ENCODE assay signal across 23 cellular contexts in the genomic region with DNA sequence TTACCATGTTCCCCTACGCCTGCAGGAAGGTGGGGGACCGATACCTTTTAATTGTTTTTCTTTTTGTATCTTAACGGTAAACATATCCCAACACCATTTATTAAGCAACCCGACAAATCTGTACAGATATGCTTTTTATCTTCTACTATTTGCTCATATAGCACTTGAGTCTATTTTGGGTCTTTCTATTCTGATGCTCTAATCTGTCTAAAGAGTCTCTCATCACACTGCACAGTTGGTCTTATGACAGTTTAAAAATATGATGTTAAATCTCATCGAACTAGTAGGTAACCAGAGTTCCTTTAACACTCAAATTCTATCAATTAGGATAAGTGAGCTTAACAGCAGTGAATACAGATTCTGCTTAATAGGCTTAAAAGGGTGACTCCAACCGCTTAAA.
DNase-seq lines count a peak whose midpoint lies in the region; ATAC-seq, FAIRE-seq and TF ChIP-seq lines count a peak whose summit lies in the region.
"Had no signal": no experiment of that assay in that cellular context is flagged by ENCODE, and none has a peak within 500 bp of the region (broad histone marks: within the 10 kb centered on the region; RNA-seq: fewer than 3 reads in every experiment).

No MANE protein-coding gene starts in this region.

- no peak for TF ChIP-seq POLR2A in HCT116 (IDR thresholded peaks at IDR 0.05; ENCODE audit: borderline replicate concordance, extremely low read depth, insufficient read depth, insufficient read length)

- no peak overlapping the region for H2BK5ac ChIP-seq in neuronal stem cell (ENCODE audit: low read length)

- no peak for TF ChIP-seq RAD21 in HCT116 (IDR thresholded peaks at IDR 0.05; ENCODE audit: low read depth)

- ATAC-seq in HCT116 = no peak
- no peak for ATAC-seq in Panc1
- ATAC-seq in left ventricle myocardium superior = peak; percentile 84
- ATAC-seq in HG03565 (IDR thresholded peaks at IDR 0.05; ENCODE audit: unreplicated experiment) = no peak
- ATAC-seq in GM19397 (IDR thresholded peaks at IDR 0.05; ENCODE audit: unreplicated experiment) = no peak
- ATAC-seq: GM23338 had no signal

- TF ChIP-seq CTCF in D721Med (IDR thresholded peaks at IDR 0.05; ENCODE audit: insufficient read depth, missing control alignments) (no peak), HCT116 (IDR thresholded peaks at IDR 0.05 in 2 of 3, conservative IDR thresholded peaks at IDR 0.05 in 1 of 3; ENCODE audit: borderline replicate concordance in 1 of 3, insufficient read depth in 1 of 3, low read depth in 2 of 3, low read length in 2 of 3) (no peak), Panc1 (IDR thresholded peaks at IDR 0.05) (no peak)

- H3K9me3 ChIP-seq in HCT116 (ENCODE audit: control insufficient read depth in 1 of 2, insufficient read depth in 1 of 2, low read depth in 1 of 2, low read length in 2 of 2) (no peaks in the 10 kb centered on the region), Panc1 (ENCODE audit: control insufficient read depth, insufficient read depth, low read depth, low read length) (no peaks in the 10 kb centered on the region), neuronal stem cell (replicated peaks in 1 of 2; ENCODE audit: control insufficient read depth in 2 of 2, insufficient read depth in 1 of 2, low read depth in 1 of 2, low read length in 2 of 2) (no peaks in the 10 kb centered on the region)
- H3K9me3 ChIP-seq: BE2C had no signal

- no peak overlapping the region for H3K18ac ChIP-seq in neuronal stem cell (ENCODE audit: low read length)

- H2BK15ac ChIP-seq in neuronal stem cell (ENCODE audit: low read length) = no peak overlapping the region

- DNase-seq in D721Med (ENCODE audit: insufficient read length, low spot score) = peak; percentile 81
- DNase-seq in HCT116 (ENCODE audit: low read depth, low spot score) = no peak
- DNase-seq in Panc1 (ENCODE audit: low read depth, low spot score) = no peak
- DNase-seq in left ventricle myocardium superior = no peak
- DNase-seq in OCI-M2 (lab: John Stamatoyannopoulos, UW; ENCODE audit: unreplicated experiment) = no peak
- no peak for DNase-seq in neuronal stem cell (ENCODE audit: low spot score)
- DNase-seq: ACHN; BE2C; C1 segment of cervical spinal cord; CD4-positive, CD25-positive, alpha-beta regulatory T cell; CD8-positive, alpha-beta memory T cell; COR-L47; HCEC 1CT; HFFc6; IMR-90 had no signal

- no peak overlapping the region for H4K8ac ChIP-seq in neuronal stem cell (ENCODE audit: low read depth, low read length)

- RAD21 ChIA-PET in HCT116 (lab: Charles Lee; ENCODE audit: low non-redundant PET in 1 of 2, low total read pairs in 2 of 2, uncharacterized antibody in 2 of 2, unreplicated experiment in 2 of 2) = no interaction called here

- CTCF ChIA-PET in HCT116 (lab: Charles Lee) (no interaction called here), Panc1 (lab: Charles Lee) (no interaction called here)

- H2AFZ ChIP-seq in HCT116 (ENCODE audit: low read depth, low read length, poor library complexity, severe bottlenecking) (peak overlapping the region; percentile 0), neuronal stem cell (ENCODE audit: low read length) (no peak overlapping the region)
- H2AFZ ChIP-seq: GM23338 had no signal

- no peak overlapping the region for H3K23ac ChIP-seq in neuronal stem cell (ENCODE audit: low read depth, low read length, poor library complexity)

- H2BK120ac ChIP-seq in neuronal stem cell (ENCODE audit: low read depth, low read length) = no peak overlapping the region

- H3K4me1 ChIP-seq in HCT116 (ENCODE audit: control insufficient read depth in 1 of 2, insufficient read depth in 2 of 2, low read length in 2 of 2) (peaks cover 2 to 12% of the 10 kb centered on the region in 2 experiments; a peak in 3 of 4 replicates), Panc1 (ENCODE audit: control insufficient read depth, insufficient read depth, low read length) (no peaks in the 10 kb centered on the region), neuronal stem cell (ENCODE audit: control insufficient read depth in 2 of 2, insufficient read depth in 1 of 2, low read depth in 1 of 2, low read length in 2 of 2) (no peaks in the 10 kb centered on the region)
- H3K4me1 ChIP-seq: BE2C had no signal

- H3K79me2 ChIP-seq in HCT116 (ENCODE audit: insufficient read depth, low read length) = no peaks in the 10 kb centered on the region

- H3K27ac ChIP-seq in HCT116 (ENCODE audit: low read depth, low read length) (no peak overlapping the region), Panc1 (ENCODE audit: low read length) (peak overlapping the region; percentile 35; the same call in 1 of the 2 replicates), neuronal stem cell (replicated peaks; ENCODE audit: low read length) (no peak overlapping the region)

- BruUV-seq in HCT116 (replicated peaks; lab: Mats Ljungman, UMichigan) (no TSS peak), Panc1 (replicated peaks; lab: Mats Ljungman, UMichigan) (no TSS peak)

- H4K91ac ChIP-seq in neuronal stem cell (ENCODE audit: low read depth, low read length, poor library complexity) = no peak overlapping the region

- WGBS in neuronal stem cell (ENCODE audit: extremely low coverage in 2 of 2, insufficient read length in 2 of 2, insufficient replicate concordance in 1 of 2), 2 donors = no CpG with 5 or more reads among the region's 6 CpGs

- H3K9ac ChIP-seq in HCT116 (ENCODE audit: low read length) (no peak overlapping the region), neuronal stem cell (ENCODE audit: low read depth, low read length, poor library complexity) (no peak overlapping the region)

- intact Hi-C loops in HCT116 (cut with micrococcal nuclease) (no loop called here), Panc1 (cut with micrococcal nuclease; ENCODE audit: unreplicated experiment) (no loop called here), left ventricle myocardium superior (cut with micrococcal nuclease) (no loop called here)

- no peak overlapping the region for H3K4me2 ChIP-seq in HCT116 (ENCODE audit: low read length)
- no peak overlapping the region for H3K4me2 ChIP-seq in neuronal stem cell (ENCODE audit: insufficient read depth, low read length, poor library complexity, severe bottlenecking)
- H3K4me2 ChIP-seq: GM23338 had no signal

- H3K27me3 ChIP-seq in HCT116 (ENCODE audit: insufficient read depth, low read length) (no peaks in the 10 kb centered on the region), Panc1 (ENCODE audit: control insufficient read depth, insufficient read depth, low read length) (no peaks in the 10 kb centered on the region), neuronal stem cell (ENCODE audit: control insufficient read depth in 3 of 3, insufficient read depth in 3 of 3, low read depth in 1 of 3, low read length in 3 of 3) (no peaks in the 10 kb centered on the region)
- H3K27me3 ChIP-seq: BE2C had no signal

- no peaks in the 10 kb centered on the region for H3K79me1 ChIP-seq in neuronal stem cell (ENCODE audit: low read depth, low read length)

- POLR2A ChIA-PET in HCT116 (lab: Charles Lee) (no interaction called here), Panc1 (lab: Charles Lee) (no interaction called here)

- no peak overlapping the region for H2AK5ac ChIP-seq in neuronal stem cell (ENCODE audit: low read depth, low read length)

- no peaks in the 10 kb centered on the region for H4K20me1 ChIP-seq in HCT116 (ENCODE audit: insufficient read depth)

- H3K36me3 ChIP-seq in HCT116 (ENCODE audit: control insufficient read depth in 1 of 2, insufficient read depth in 2 of 2, low read length in 2 of 2) = no peaks in the 10 kb centered on the region
- H3K36me3 ChIP-seq in Panc1 (ENCODE audit: control insufficient read depth, insufficient read depth, low read length) = no peaks in the 10 kb centered on the region
- no peaks in the 10 kb centered on the region for H3K36me3 ChIP-seq in neuronal stem cell (replicated peaks in 1 of 2; ENCODE audit: control insufficient read depth in 2 of 2, insufficient read depth in 2 of 2, low read length in 2 of 2)
- H3K36me3 ChIP-seq: BE2C had no signal

- no peaks in the 10 kb centered on the region for H3K9me2 ChIP-seq in HCT116 (ENCODE audit: insufficient read depth)

- H3K4me3 ChIP-seq in HCT116 (replicated peaks in 1 of 2; ENCODE audit: low read depth in 1 of 2, low read length in 2 of 2) (no peak overlapping the region), Panc1 (ENCODE audit: low read depth in 2 of 2, low read length in 2 of 2) (no peak overlapping the region), neuronal stem cell (ENCODE audit: low read length in 2 of 2) (no peak overlapping the region)
- H3K4me3 ChIP-seq: GM23338 had no signal

- H2BK12ac ChIP-seq in neuronal stem cell (ENCODE audit: low read length) = no peak overlapping the region

- no peak overlapping the region for H3K14ac ChIP-seq in neuronal stem cell (ENCODE audit: low read length)

- FAIRE-seq in D721Med (lab: Jason Lieb, UNC) = peak; percentile 100
- FAIRE-seq: A204.1, G401.6, GM12891, H54, HTR-8/SVneo had no signal

- in situ Hi-C loops in Panc1 (cut with HindIII; ENCODE audit: low pct_unique_long_range_greater_than_20kb, low sequenced_read_pairs) = no loop called here

- no peak overlapping the region for H3K4ac ChIP-seq in neuronal stem cell (ENCODE audit: low read length)

TF ChIP-seq in HCT116, 20 proteins besides CTCF, POLR2A, EP300 and RAD21:
- no peak for TF ChIP-seq POLR2AphosphoS5 (IDR thresholded peaks at IDR 0.05; ENCODE audit: low read depth, low read length)
- no peak for TF ChIP-seq EZH2phosphoT487 (IDR thresholded peaks at IDR 0.05; ENCODE audit: borderline replicate concordance)
- TF ChIP-seq ZFX (IDR thresholded peaks at IDR 0.05) = no peak
- TF ChIP-seq CBX3 (IDR thresholded peaks at IDR 0.05; ENCODE audit: low read depth) = no peak
- no peak for TF ChIP-seq SIN3A (IDR thresholded peaks at IDR 0.05; ENCODE audit: low read depth)
- TF ChIP-seq JUND (IDR thresholded peaks at IDR 0.05) = no peak
- TF ChIP-seq SRF (IDR thresholded peaks at IDR 0.05; ENCODE audit: low read depth) = no peak
- TF ChIP-seq ATF3 (IDR thresholded peaks at IDR 0.05) = no peak
